1 cellular context compared by ENCODE assay signal in the genomic region with DNA sequence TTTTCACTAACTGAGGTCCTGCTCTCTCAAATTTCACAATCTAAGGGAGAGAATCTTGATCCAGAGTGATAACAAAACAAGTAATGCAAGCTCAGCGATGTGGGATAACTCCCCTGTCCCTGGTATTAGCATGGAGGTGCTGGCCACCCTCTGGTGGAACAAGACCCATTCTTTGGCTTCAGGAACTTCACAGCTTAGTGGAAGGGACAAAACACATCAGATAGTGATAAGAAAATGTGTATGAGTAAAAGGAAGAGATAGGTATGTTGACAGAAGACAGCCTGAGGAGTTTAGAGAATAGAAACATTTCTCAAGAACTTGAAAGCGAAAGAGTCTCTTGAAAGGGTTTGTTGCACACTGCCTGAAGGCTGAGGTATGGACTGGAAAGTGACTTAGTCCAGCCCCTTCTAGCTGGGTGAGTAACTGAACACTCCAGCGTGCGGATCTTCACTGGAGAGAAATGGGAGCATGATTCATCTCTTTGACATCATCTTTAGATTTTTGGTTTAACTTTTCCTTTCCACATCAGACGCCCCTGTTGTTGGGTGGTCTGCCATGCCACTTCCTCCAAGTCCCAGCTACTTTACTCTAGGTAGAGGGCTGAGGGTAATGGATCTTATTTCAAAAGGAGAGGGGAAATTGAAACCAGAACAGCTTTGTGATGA.
TF ChIP-seq lines count a peak whose summit lies in the region.

No MANE protein-coding gene starts in this region.

TF ChIP-seq in GM23338, 12 proteins besides CTCF, POLR2A, EP300 and RAD21 (continued from another document):
- TF ChIP-seq, protein P1, sequence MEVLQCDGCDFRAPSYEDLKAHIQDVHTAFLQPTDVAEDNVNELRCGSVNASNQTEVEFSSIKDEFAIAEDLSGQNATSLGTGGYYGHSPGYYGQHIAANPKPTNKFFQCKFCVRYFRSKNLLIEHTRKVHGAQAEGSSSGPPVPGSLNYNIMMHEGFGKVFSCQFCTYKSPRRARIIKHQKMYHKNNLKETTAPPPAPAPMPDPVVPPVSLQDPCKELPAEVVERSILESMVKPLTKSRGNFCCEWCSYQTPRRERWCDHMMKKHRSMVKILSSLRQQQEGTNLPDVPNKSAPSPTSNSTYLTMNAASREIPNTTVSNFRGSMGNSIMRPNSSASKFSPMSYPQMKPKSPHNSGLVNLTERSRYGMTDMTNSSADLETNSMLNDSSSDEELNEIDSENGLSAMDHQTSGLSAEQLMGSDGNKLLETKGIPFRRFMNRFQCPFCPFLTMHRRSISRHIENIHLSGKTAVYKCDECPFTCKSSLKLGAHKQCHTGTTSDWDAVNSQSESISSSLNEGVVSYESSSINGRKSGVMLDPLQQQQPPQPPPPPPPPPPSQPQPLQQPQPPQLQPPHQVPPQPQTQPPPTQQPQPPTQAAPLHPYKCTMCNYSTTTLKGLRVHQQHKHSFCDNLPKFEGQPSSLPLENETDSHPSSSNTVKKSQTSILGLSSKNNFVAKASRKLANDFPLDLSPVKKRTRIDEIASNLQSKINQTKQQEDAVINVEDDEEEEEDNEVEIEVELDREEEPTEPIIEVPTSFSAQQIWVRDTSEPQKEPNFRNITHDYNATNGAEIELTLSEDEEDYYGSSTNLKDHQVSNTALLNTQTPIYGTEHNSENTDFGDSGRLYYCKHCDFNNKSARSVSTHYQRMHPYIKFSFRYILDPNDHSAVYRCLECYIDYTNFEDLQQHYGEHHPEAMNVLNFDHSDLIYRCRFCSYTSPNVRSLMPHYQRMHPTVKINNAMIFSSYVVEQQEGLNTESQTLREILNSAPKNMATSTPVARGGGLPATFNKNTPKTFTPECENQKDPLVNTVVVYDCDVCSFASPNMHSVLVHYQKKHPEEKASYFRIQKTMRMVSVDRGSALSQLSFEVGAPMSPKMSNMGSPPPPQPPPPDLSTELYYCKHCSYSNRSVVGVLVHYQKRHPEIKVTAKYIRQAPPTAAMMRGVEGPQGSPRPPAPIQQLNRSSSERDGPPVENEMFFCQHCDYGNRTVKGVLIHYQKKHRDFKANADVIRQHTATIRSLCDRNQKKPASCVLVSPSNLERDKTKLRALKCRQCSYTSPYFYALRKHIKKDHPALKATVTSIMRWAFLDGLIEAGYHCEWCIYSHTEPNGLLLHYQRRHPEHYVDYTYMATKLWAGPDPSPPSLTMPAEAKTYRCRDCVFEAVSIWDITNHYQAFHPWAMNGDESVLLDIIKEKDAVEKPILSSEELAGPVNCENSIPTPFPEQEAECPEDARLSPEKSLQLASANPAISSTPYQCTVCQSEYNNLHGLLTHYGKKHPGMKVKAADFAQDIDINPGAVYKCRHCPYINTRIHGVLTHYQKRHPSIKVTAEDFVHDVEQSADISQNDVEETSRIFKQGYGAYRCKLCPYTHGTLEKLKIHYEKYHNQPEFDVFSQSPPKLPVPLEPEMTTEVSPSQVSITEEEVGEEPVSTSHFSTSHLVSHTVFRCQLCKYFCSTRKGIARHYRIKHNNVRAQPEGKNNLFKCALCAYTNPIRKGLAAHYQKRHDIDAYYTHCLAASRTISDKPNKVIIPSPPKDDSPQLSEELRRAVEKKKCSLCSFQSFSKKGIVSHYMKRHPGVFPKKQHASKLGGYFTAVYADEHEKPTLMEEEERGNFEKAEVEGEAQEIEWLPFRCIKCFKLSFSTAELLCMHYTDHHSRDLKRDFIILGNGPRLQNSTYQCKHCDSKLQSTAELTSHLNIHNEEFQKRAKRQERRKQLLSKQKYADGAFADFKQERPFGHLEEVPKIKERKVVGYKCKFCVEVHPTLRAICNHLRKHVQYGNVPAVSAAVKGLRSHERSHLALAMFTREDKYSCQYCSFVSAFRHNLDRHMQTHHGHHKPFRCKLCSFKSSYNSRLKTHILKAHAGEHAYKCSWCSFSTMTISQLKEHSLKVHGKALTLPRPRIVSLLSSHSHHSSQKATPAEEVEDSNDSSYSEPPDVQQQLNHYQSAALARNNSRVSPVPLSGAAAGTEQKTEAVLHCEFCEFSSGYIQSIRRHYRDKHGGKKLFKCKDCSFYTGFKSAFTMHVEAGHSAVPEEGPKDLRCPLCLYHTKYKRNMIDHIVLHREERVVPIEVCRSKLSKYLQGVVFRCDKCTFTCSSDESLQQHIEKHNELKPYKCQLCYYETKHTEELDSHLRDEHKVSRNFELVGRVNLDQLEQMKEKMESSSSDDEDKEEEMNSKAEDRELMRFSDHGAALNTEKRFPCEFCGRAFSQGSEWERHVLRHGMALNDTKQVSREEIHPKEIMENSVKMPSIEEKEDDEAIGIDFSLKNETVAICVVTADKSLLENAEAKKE (CRISPR knock-in tag; IDR thresholded peaks at IDR 0.05) = no peak
- TF ChIP-seq ZNF331 (CRISPR knock-in tag; IDR thresholded peaks at IDR 0.05; ENCODE audit: low read depth) (no peak), POLR2AphosphoS5 (IDR thresholded peaks at IDR 0.05; ENCODE audit: low read depth) (no peak), EZH2phosphoT487 (IDR thresholded peaks at IDR 0.05; ENCODE audit: unreplicated experiment) (no peak), ZNF114 (CRISPR knock-in tag; IDR thresholded peaks at IDR 0.05) (no peak), STAT1 (IDR thresholded peaks at IDR 0.05; ENCODE audit: unreplicated experiment) (no peak), CREB1 (CRISPR knock-in tag; IDR thresholded peaks at IDR 0.05; ENCODE audit: low read depth) (no peak)
- TF ChIP-seq, protein P2, sequence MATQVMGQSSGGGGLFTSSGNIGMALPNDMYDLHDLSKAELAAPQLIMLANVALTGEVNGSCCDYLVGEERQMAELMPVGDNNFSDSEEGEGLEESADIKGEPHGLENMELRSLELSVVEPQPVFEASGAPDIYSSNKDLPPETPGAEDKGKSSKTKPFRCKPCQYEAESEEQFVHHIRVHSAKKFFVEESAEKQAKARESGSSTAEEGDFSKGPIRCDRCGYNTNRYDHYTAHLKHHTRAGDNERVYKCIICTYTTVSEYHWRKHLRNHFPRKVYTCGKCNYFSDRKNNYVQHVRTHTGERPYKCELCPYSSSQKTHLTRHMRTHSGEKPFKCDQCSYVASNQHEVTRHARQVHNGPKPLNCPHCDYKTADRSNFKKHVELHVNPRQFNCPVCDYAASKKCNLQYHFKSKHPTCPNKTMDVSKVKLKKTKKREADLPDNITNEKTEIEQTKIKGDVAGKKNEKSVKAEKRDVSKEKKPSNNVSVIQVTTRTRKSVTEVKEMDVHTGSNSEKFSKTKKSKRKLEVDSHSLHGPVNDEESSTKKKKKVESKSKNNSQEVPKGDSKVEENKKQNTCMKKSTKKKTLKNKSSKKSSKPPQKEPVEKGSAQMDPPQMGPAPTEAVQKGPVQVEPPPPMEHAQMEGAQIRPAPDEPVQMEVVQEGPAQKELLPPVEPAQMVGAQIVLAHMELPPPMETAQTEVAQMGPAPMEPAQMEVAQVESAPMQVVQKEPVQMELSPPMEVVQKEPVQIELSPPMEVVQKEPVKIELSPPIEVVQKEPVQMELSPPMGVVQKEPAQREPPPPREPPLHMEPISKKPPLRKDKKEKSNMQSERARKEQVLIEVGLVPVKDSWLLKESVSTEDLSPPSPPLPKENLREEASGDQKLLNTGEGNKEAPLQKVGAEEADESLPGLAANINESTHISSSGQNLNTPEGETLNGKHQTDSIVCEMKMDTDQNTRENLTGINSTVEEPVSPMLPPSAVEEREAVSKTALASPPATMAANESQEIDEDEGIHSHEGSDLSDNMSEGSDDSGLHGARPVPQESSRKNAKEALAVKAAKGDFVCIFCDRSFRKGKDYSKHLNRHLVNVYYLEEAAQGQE (IDR thresholded peaks at IDR 0.05; ENCODE audit: unreplicated experiment) = no peak
